ENCODE assay signal across 8 cellular contexts in genomic region chr10:43606323-43607198, GRCh38. TPM values are rescaled to one million over a fixed set of nuclear protein-coding genes. Genes with fewer than 3 reads are reported as not detected.
A peak's percentile ranks its signal among the peaks of the same experiment; 100 is the strongest.
DNase-seq lines count a peak whose midpoint lies in the region; ATAC-seq and TF ChIP-seq lines count a peak whose summit lies in the region.

ZNF485 (plus strand) TSS chr10:43606438; CDS start chr10:43607051, 613 bp downstream.

- peak within 1 kb of the TSS; percentile 64; the same call in 1 of the 2 replicates for H2AFZ ChIP-seq in OCI-LY1 (ENCODE audit: low read length)

- DNase-seq in CD1c-positive myeloid dendritic cell (ENCODE audit: extremely low spot score) = peak; percentile 31
- DNase-seq in activated T-cell treated with anti-CD3 and anti-CD28 coated beads for 48 hours (ENCODE audit: low read depth) = peak; percentile 62
- peak; percentile 63 for DNase-seq in mucosa of gallbladder (ENCODE audit: low spot score)
- peak; percentile 64 for DNase-seq in stimulated activated CD8-positive, alpha-beta memory T cell treated with anti-CD3 and anti-CD28 coated beads, Interleukin-4, amount 100 ng/mL, for 24 hours (ENCODE audit: low read depth)

- no peaks in the 10 kb centered on the region for H3K79me2 ChIP-seq in OCI-LY1 (ENCODE audit: insufficient read depth, low read length)

- H3K27ac ChIP-seq in OCI-LY1 (ENCODE audit: low read depth, low read length, poor library complexity, severe bottlenecking) = no peak within 1 kb of the TSS
- peak within 1 kb of the TSS; percentile 14 to 63 for H3K27ac ChIP-seq in esophagus (ENCODE audit: low read depth in 2 of 2, low read length in 1 of 2)

- 2% methylated on average over 58 of the region's 58 CpGs for WGBS in esophagus, 2 donors

- H3K4me1 ChIP-seq in OCI-LY1 (ENCODE audit: insufficient read depth, low read length, severe bottlenecking) (peaks cover 10% of the 10 kb centered on the region), esophagus (ENCODE audit: control insufficient read depth in 2 of 2, insufficient read depth in 2 of 2, low read length in 1 of 2) (peaks cover 0 to 10% of the 10 kb centered on the region in 2 donors)

- no peaks in the 10 kb centered on the region for H4K20me1 ChIP-seq in OCI-LY1 (ENCODE audit: insufficient read depth, low read length)

- H3K4me2 ChIP-seq in OCI-LY1 (ENCODE audit: low read length) = peak within 1 kb of the TSS; percentile 72

- H3F3A ChIP-seq in OCI-LY1 (ENCODE audit: insufficient read depth, low read length) = no peaks in the 10 kb centered on the region

- peak within 1 kb of the TSS; percentile 76 for H3K9ac ChIP-seq in OCI-LY1 (ENCODE audit: low read length)

- TF ChIP-seq CTCF in OCI-LY1 (IDR thresholded peaks at IDR 0.05; ENCODE audit: low read length) = no peak

- H3K36me3 ChIP-seq in OCI-LY1 (ENCODE audit: insufficient read depth, low read length) (peaks cover 37% of the 10 kb centered on the region), esophagus (ENCODE audit: control insufficient read depth in 2 of 2, insufficient read depth in 2 of 2, low read length in 1 of 2) (peaks cover 0 to 5% of the 10 kb centered on the region in 2 donors)

- no peaks in the 10 kb centered on the region for H3K9me2 ChIP-seq in OCI-LY1 (ENCODE audit: low read depth, low read length)

- ATAC-seq in GM19328 (IDR thresholded peaks at IDR 0.05; ENCODE audit: unreplicated experiment) (peak; percentile 92), HG03460 (IDR thresholded peaks at IDR 0.05; ENCODE audit: unreplicated experiment) (peak; percentile 98)

- 0 out of 2 replicates have a peak, but pooled peaks cover 3% of the 10 kb centered on the region for H3K9me3 ChIP-seq in OCI-LY1 (ENCODE audit: low read length)
- H3K9me3 ChIP-seq in esophagus (ENCODE audit: control insufficient read depth in 2 of 2, insufficient read depth in 1 of 2, low read depth in 1 of 2, low read length in 1 of 2) = no peaks in the 10 kb centered on the region

- H3K27me3 ChIP-seq in OCI-LY1 (ENCODE audit: insufficient read depth, low read length) = no peaks in the 10 kb centered on the region; the same call in 1 of the 2 replicates
- H3K27me3 ChIP-seq in esophagus (ENCODE audit: control insufficient read depth in 1 of 2, insufficient read depth in 2 of 2, low read length in 2 of 2) = no peaks in the 10 kb centered on the region

- peak within 1 kb of the TSS; percentile 80 for H3K4me3 ChIP-seq in OCI-LY1 (ENCODE audit: low read depth, low read length, poor library complexity, severe bottlenecking)
- H3K4me3 ChIP-seq in esophagus (ENCODE audit: low read depth in 1 of 2, low read length in 2 of 2) = peak within 1 kb of the TSS; percentile 70 to 94

RNA-seq across cellular contexts. Expression of gene ZNF485, which starts in this region (rescaled TPM):
- 1 to 10 TPM; 1.8 to 2.8 TPM for polyA plus RNA-seq in esophagus
- total RNA-seq in mucosa of gallbladder = 3.3 TPM
